In the genomic region with DNA sequence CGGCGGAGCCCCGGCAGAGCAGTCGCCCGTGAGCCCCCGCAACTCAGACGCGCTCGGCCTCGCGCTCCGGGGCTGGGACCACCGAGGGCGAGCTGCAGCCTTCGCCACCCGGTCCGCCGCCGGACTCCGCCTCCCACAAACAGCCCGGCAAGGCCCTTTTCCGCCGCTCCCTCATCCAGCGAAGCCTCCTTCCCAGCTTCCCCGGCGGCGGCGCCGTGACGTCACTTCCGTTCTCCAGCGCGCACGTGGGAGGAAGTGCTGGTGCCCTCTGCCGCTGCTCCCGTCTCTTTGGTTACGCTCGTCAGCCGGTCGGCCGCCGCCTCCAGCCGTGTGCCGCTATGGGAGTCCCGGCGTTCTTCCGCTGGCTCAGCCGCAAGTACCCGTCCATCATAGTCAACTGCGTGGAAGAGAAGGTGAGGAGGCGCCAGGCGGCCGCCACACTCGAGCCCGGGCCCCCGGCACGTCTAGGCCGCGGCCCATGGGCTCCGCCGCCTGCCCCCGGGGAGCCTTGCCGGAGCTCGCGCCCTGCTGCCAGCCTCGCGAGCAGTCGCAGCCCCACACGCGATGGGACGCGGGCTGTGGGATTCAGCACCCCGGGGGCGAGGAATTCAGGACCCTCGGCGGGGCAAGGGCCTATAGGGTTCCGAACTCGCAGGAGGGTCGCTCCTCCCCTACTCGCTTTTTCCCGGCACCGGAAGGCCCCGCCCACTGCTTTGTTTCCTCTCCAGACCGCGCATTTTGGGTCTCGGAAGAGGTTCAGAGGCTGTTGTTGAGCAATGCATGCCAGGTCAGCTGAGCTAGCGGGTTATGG, we compare ENCODE assay signal across 8 cellular contexts. TPM values are rescaled to one million over a fixed set of nuclear protein-coding genes. Genes with fewer than 3 reads are reported as not detected.
DNase-seq lines count a peak whose midpoint lies in the region; ATAC-seq and TF ChIP-seq lines count a peak whose summit lies in the region.

A gene with protein sequence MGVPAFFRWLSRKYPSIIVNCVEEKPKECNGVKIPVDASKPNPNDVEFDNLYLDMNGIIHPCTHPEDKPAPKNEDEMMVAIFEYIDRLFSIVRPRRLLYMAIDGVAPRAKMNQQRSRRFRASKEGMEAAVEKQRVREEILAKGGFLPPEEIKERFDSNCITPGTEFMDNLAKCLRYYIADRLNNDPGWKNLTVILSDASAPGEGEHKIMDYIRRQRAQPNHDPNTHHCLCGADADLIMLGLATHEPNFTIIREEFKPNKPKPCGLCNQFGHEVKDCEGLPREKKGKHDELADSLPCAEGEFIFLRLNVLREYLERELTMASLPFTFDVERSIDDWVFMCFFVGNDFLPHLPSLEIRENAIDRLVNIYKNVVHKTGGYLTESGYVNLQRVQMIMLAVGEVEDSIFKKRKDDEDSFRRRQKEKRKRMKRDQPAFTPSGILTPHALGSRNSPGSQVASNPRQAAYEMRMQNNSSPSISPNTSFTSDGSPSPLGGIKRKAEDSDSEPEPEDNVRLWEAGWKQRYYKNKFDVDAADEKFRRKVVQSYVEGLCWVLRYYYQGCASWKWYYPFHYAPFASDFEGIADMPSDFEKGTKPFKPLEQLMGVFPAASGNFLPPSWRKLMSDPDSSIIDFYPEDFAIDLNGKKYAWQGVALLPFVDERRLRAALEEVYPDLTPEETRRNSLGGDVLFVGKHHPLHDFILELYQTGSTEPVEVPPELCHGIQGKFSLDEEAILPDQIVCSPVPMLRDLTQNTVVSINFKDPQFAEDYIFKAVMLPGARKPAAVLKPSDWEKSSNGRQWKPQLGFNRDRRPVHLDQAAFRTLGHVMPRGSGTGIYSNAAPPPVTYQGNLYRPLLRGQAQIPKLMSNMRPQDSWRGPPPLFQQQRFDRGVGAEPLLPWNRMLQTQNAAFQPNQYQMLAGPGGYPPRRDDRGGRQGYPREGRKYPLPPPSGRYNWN (plus strand): TSS at position 271 of the 811 bp plus-strand sequence. CDS start 68 bp downstream, at position 339.

- H3K27me3 ChIP-seq in WERI-Rb-1 (ENCODE audit: insufficient read depth, low read depth, severe bottlenecking) (no peaks in the 10 kb centered on the region), mammary epithelial cell (ENCODE audit: insufficient read depth, low read length) (no peaks in the 10 kb centered on the region), smooth muscle cell (ENCODE audit: low read depth) (no peaks in the 10 kb centered on the region)

- DNase-seq in AG04449 (ENCODE audit: low read depth, low spot score) (peak; percentile 53), NCI-H2196 treated with DMSO at 0.1 percent for 48 hours (lab: John Stamatoyannopoulos, UW; ENCODE audit: unreplicated experiment) (peak; percentile 90), WERI-Rb-1 (peak; percentile 94), mammary epithelial cell (peak; percentile 95), iPS-NIHi11 (ENCODE audit: low spot score) (peak; percentile 93), smooth muscle cell (lab: John Stamatoyannopoulos, UW; ENCODE audit: unreplicated experiment) (peak; percentile 87)

- H3K4me1 ChIP-seq in mammary epithelial cell (ENCODE audit: insufficient read depth, low read length) = peaks cover 9% of the 10 kb centered on the region
- peaks cover 19% of the 10 kb centered on the region for H3K4me1 ChIP-seq in smooth muscle cell (ENCODE audit: low read depth)

- H2AFZ ChIP-seq in mammary epithelial cell (ENCODE audit: low read depth, low read length) (peak within 1 kb of the TSS; percentile 78), smooth muscle cell (ENCODE audit: low read depth) (peak within 1 kb of the TSS; percentile 79)

- H3K9ac ChIP-seq in mammary epithelial cell (ENCODE audit: insufficient read depth, low read length) (peak within 1 kb of the TSS; percentile 79), smooth muscle cell (ENCODE audit: low read depth) (peak within 1 kb of the TSS; percentile 99)

- H3K4me2 ChIP-seq in mammary epithelial cell (ENCODE audit: insufficient read depth, low read depth, low read length) = peak within 1 kb of the TSS; percentile 66
- peak within 1 kb of the TSS; percentile 96 for H3K4me2 ChIP-seq in smooth muscle cell

- CTCF ChIA-PET in AG04449 (lab: Yijun Ruan, JAX) = interaction anchor here (0.9 to 1.5 kb wide), 2 partner anchors 69 to 142 kb away, joined by 3 to 4 read pairs; no protein-coding TSS in a partner anchor
- CTCF ChIA-PET in mammary epithelial cell (lab: Charles Lee; ENCODE audit: low non-redundant PET) = interaction anchor here (0.7 kb wide), 1 partner anchor 90 kb away, joined by 16 read pairs; no protein-coding TSS in a partner anchor

- intact Hi-C loops in mammary epithelial cell (cut with micrococcal nuclease) = loop anchor here (5.0 kb wide), 2 partner anchors 94 to 204 kb away; a partner anchor contains a TSS

- H4K20me1 ChIP-seq in mammary epithelial cell (ENCODE audit: insufficient read depth, low read length) (no peaks in the 10 kb centered on the region), smooth muscle cell (ENCODE audit: low read depth) (peaks cover 19% of the 10 kb centered on the region)

- H3K4me3 ChIP-seq in AG04449 (ENCODE audit: low read depth, low read length) (peak within 1 kb of the TSS; percentile 76), WERI-Rb-1 (ENCODE audit: low read depth, low read length) (peak within 1 kb of the TSS; percentile 98), mammary epithelial cell (replicated peaks in 1 of 3; ENCODE audit: insufficient read depth in 1 of 3, low read depth in 2 of 3, low read length in 3 of 3) (peak within 1 kb of the TSS; percentile 64 to 92 (median 83)), smooth muscle cell (peak within 1 kb of the TSS; percentile 98)

- no peaks in the 10 kb centered on the region for H3F3A ChIP-seq in smooth muscle cell (ENCODE audit: low read depth)

- peak within 1 kb of the TSS; percentile 99 for H3K27ac ChIP-seq in WERI-Rb-1
- peak within 1 kb of the TSS; percentile 79 for H3K27ac ChIP-seq in mammary epithelial cell (ENCODE audit: insufficient read depth, low read depth, low read length)
- H3K27ac ChIP-seq in smooth muscle cell (ENCODE audit: low read depth) = peak within 1 kb of the TSS; percentile 98

- POLR2A ChIA-PET in AG04449 (lab: Yijun Ruan, JAX) = interaction anchor here (0.6 to 1.2 kb wide), 2 partner anchors 14 to 178 kb away, joined by 3 to 4 read pairs; a partner anchor contains a TSS

- 3% methylated on average over 23 of the region's 87 CpGs for WGBS in mammary epithelial cell (ENCODE audit: low coverage, missing lambda C conversion rate)
- under 1% methylated on average over 83 of the region's 87 CpGs for WGBS in smooth muscle cell (ENCODE audit: low lambda C conversion rate)

- dilution Hi-C loops in mammary epithelial cell (cut with HindIII; ENCODE audit: low sequenced_read_pairs) = no loop called here

- H3K79me2 ChIP-seq in mammary epithelial cell (ENCODE audit: insufficient read depth, low read length) (peaks cover 47% of the 10 kb centered on the region), smooth muscle cell (ENCODE audit: low read depth) (peaks cover 22% of the 10 kb centered on the region)

- in situ Hi-C loops in mammary epithelial cell (cut with MboI; ENCODE audit: low sequenced_read_pairs in 2 of 2) = loop anchor here in 1 of 2 donors (25.0 kb wide), 1 partner anchor 1266 kb away; no protein-coding TSS in a partner anchor

- ATAC-seq in GM18873 (IDR thresholded peaks at IDR 0.05; ENCODE audit: low FRiP score, unreplicated experiment) = peak; percentile 87
- ATAC-seq in HG03139 (IDR thresholded peaks at IDR 0.05; ENCODE audit: unreplicated experiment) = peak; percentile 90

- BruUV-seq in mammary epithelial cell (replicated peaks; lab: Mats Ljungman, UMichigan) = TSS peak; percentile 34

- H3K9me3 ChIP-seq in WERI-Rb-1 (ENCODE audit: severe bottlenecking) = no peaks in the 10 kb centered on the region
- H3K9me3 ChIP-seq in mammary epithelial cell (replicated peaks; ENCODE audit: insufficient read depth, low read length) = no peaks in the 10 kb centered on the region
- no peaks in the 10 kb centered on the region for H3K9me3 ChIP-seq in smooth muscle cell (replicated peaks; ENCODE audit: low read depth)

- TF ChIP-seq CTCF in AG04449 (IDR thresholded peaks at IDR 0.05; ENCODE audit: insufficient read depth, low read length, missing control alignments) = peak; percentile 8
- TF ChIP-seq CTCF in WERI-Rb-1 (IDR thresholded peaks at IDR 0.05; ENCODE audit: low read depth, low read length) = 0 out of 2 replicates have a peak, but pooled peaks have one; percentile 2
- peak in 1 of 2 donors; percentile 19 for TF ChIP-seq CTCF in mammary epithelial cell (conservative IDR thresholded peaks at IDR 0.05 in 1 of 2, IDR thresholded peaks at IDR 0.05 in 1 of 2; ENCODE audit: extremely low read depth in 1 of 2, insufficient read depth in 1 of 2, low read depth in 1 of 2, low read length in 2 of 2)
- TF ChIP-seq CTCF in smooth muscle cell (IDR thresholded peaks at IDR 0.05; ENCODE audit: borderline replicate concordance, insufficient read depth, poor library complexity, severe bottlenecking) = no peak

- H3K36me3 ChIP-seq in WERI-Rb-1 (peaks cover 12% of the 10 kb centered on the region), mammary epithelial cell (ENCODE audit: insufficient read depth, low read length) (peaks cover 2% of the 10 kb centered on the region), smooth muscle cell (ENCODE audit: low read depth) (no peaks in the 10 kb centered on the region)

RNA-seq across cellular contexts. Expression of the gene that starts here (rescaled TPM):
- 10 to 100 TPM; 64.9 to 70.8 TPM for total RNA-seq in mammary epithelial cell
- 57.0 TPM for polyA plus RNA-seq in mammary epithelial cell
- polyA minus RNA-seq in mammary epithelial cell = 61.2 TPM
- 83.7 and 90.2 TPM in 2 replicates for total RNA-seq in smooth muscle cell
- polyA plus RNA-seq in smooth muscle cell = 41.3 and 43.4 TPM in 2 replicates

Comparison
In these comparisons a context has a peak if more than half of its experiments do, and no peak if none do; other contexts are left out.
1. Peak in every context shown above with its lines: DNase-seq, ATAC-seq, H3K4me3 ChIP-seq and H3K27ac ChIP-seq.